In the genomic region with DNA sequence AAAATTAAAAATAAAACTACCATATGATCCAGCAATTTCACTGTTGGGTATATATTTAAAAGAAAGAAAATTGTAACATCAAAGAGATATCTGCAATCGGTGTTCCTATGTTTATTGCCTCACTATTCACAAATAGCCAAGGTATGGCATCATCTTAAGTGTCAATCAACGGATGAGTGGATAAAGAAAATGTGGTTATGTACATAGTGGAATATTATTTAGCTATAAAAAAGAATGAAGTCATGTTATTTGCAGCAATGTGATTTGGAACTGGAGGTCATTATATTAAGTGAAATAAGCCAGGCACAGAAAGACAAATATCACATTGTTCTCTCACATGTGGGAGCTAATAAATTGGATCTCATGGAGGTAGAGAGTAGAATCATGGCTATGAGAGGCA, we compare ENCODE assay signal across 8 cellular contexts.
A peak's percentile ranks its signal among the peaks of the same experiment; 100 is the strongest.
DNase-seq lines count a peak whose midpoint lies in the region; ATAC-seq, FAIRE-seq and TF ChIP-seq lines count a peak whose summit lies in the region.

No MANE protein-coding gene starts in this region.

- peaks cover 3% of the 10 kb centered on the region for H3K27me3 Mint-ChIP-seq in activated T-helper 1 cell treated with anti-CD3 and anti-CD28 coated beads, Interleukin-12 subunit alpha, Interleukin-12 subunit beta, Interleukin-2, Interleukin-4 antibody, amounts not matched to agents 30 ng/mL and 10 ng/mL and 1 ng/mL, durations not matched to agents 14 hours and 24 hours and 36 hours (ENCODE audit: insufficient read depth)

- peak overlapping the region; percentile 71 to 95; a peak in 5 of 6 replicates for H3K27ac ChIP-seq in A549

- peak overlapping the region; percentile 50 for H3K4me3 ChIP-seq in A549
- H3K4me3 ChIP-seq in GM12864 (ENCODE audit: low read depth, low read length), result peak overlapping the region; percentile 14; the same call in 1 of the 2 replicates

- WGBS in A549 (ENCODE audit: missing lambda C conversion rate), result 89% methylated on average over 2 of the region's 2 CpGs

- peak overlapping the region; percentile 64 for H3K4me3 Mint-ChIP-seq in activated T-helper 1 cell treated with anti-CD3 and anti-CD28 coated beads, Interleukin-12 subunit alpha, Interleukin-12 subunit beta, Interleukin-2, Interleukin-4 antibody, amounts not matched to agents 30 ng/mL and 10 ng/mL and 1 ng/mL, durations not matched to agents 14 hours and 24 hours and 36 hours

- TF ChIP-seq CTCF in A549 (IDR thresholded peaks at IDR 0.05) (no peak), GM12864 (IDR thresholded peaks at IDR 0.05; ENCODE audit: low read depth, low read length, missing control alignments) (no peak)

- 0 out of 3 replicates have a peak, but pooled peaks cover 5% of the 10 kb centered on the region for H3K4me1 ChIP-seq in A549

- TF ChIP-seq EP300 in A549 (IDR thresholded peaks at IDR 0.05), result no peak

- peaks cover 2% of the 10 kb centered on the region; the same call in 1 of the 3 replicates for H3K9me3 ChIP-seq in A549

- ATAC-seq in A549, result no peak
- no peak for ATAC-seq in GM21381 (IDR thresholded peaks at IDR 0.05; ENCODE audit: unreplicated experiment)
- no peak for ATAC-seq in HG02623 (IDR thresholded peaks at IDR 0.05; ENCODE audit: unreplicated experiment)

- no peak for DNase-seq in A549 (ENCODE audit: low read depth in 1 of 2, low spot score in 1 of 2)
- DNase-seq in GM12864 (ENCODE audit: low read depth), result no peak
- no peak for DNase-seq in activated T-helper 1 cell treated with anti-CD3 and anti-CD28 coated beads, Interleukin-12 subunit alpha, Interleukin-12 subunit beta, Interleukin-2, Interleukin-4 antibody, amounts not matched to agents 30 ng/mL and 10 ng/mL and 1 ng/mL, durations not matched to agents 14 hours and 24 hours and 36 hours (ENCODE audit: low spot score)
- peak; percentile 3 for DNase-seq in medulla oblongata (ENCODE audit: extremely low spot score)
- DNase-seq in HuH-7.5 (ENCODE audit: low spot score), result no peak
- DNase-seq in NCI-H187 treated with DMSO at 0.1 percent for 48 hours (lab: John Stamatoyannopoulos, UW), result no peak

- no peak for FAIRE-seq in A549 (lab: Jason Lieb, UNC)

- TF ChIP-seq POLR2A in A549 (IDR thresholded peaks at IDR 0.05; ENCODE audit: low read length), result no peak

- peaks cover 9% of the 10 kb centered on the region for H3K36me3 Mint-ChIP-seq in activated T-helper 1 cell treated with anti-CD3 and anti-CD28 coated beads, Interleukin-12 subunit alpha, Interleukin-12 subunit beta, Interleukin-2, Interleukin-4 antibody, amounts not matched to agents 30 ng/mL and 10 ng/mL and 1 ng/mL, durations not matched to agents 14 hours and 24 hours and 36 hours (ENCODE audit: low read depth)

- POLR2A ChIA-PET in A549 (lab: Yijun Ruan, JAX), result interaction anchor here (2.5 kb wide), 1 partner anchor 33 kb away, joined by 7 read pairs; no protein-coding TSS in a partner anchor

- CTCF ChIA-PET in A549 (lab: Yijun Ruan, JAX), result interaction anchor here (0.6 to 2.0 kb wide), 12 partner anchors 8 to 240 kb away, joined by 3 to 10 read pairs (median 4); no protein-coding TSS in a partner anchor

- H3K4me1 Mint-ChIP-seq in activated T-helper 1 cell treated with anti-CD3 and anti-CD28 coated beads, Interleukin-12 subunit alpha, Interleukin-12 subunit beta, Interleukin-2, Interleukin-4 antibody, amounts not matched to agents 30 ng/mL and 10 ng/mL and 1 ng/mL, durations not matched to agents 14 hours and 24 hours and 36 hours (ENCODE audit: low read depth), result peaks cover 26% of the 10 kb centered on the region

- no peak for TF ChIP-seq RAD21 in A549 (conservative IDR thresholded peaks at IDR 0.05 in 1 of 2, IDR thresholded peaks at IDR 0.05 in 1 of 2)

- intact Hi-C loops in activated T-helper 1 cell treated with anti-CD3 and anti-CD28 coated beads, Interleukin-12 subunit alpha, Interleukin-12 subunit beta, Interleukin-2, Interleukin-4 antibody, amounts not matched to agents 30 ng/mL and 10 ng/mL and 1 ng/mL, durations not matched to agents 14 hours and 24 hours and 36 hours (cut with micrococcal nuclease), result loop anchor here (2.0 to 5.0 kb wide), 5 partner anchors 61 to 242 kb away; a partner anchor contains a TSS

- H3K27ac Mint-ChIP-seq in activated T-helper 1 cell treated with anti-CD3 and anti-CD28 coated beads, Interleukin-12 subunit alpha, Interleukin-12 subunit beta, Interleukin-2, Interleukin-4 antibody, amounts not matched to agents 30 ng/mL and 10 ng/mL and 1 ng/mL, durations not matched to agents 14 hours and 24 hours and 36 hours, result peak overlapping the region; percentile 59

- H3K4me2 ChIP-seq in A549, result peak overlapping the region; percentile 76

- peaks cover 9% of the 10 kb centered on the region for H3K9me3 Mint-ChIP-seq in activated T-helper 1 cell treated with anti-CD3 and anti-CD28 coated beads, Interleukin-12 subunit alpha, Interleukin-12 subunit beta, Interleukin-2, Interleukin-4 antibody, amounts not matched to agents 30 ng/mL and 10 ng/mL and 1 ng/mL, durations not matched to agents 14 hours and 24 hours and 36 hours

TF ChIP-seq in A549, 52 proteins besides CTCF, POLR2A, EP300 and RAD21:
- TF ChIP-seq, protein P1, sequence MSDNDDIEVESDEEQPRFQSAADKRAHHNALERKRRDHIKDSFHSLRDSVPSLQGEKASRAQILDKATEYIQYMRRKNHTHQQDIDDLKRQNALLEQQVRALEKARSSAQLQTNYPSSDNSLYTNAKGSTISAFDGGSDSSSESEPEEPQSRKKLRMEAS (IDR thresholded peaks at IDR 0.05), result no peak
- no peak for TF ChIP-seq RARB (CRISPR knock-in tag; IDR thresholded peaks at IDR 0.05)
- TF ChIP-seq NFE2L2 (conservative IDR thresholded peaks at IDR 0.05; ENCODE audit: low read length), result no peak
- TF ChIP-seq ESRRA (IDR thresholded peaks at IDR 0.05; ENCODE audit: borderline replicate concordance, low read length), result no peak
- TF ChIP-seq, protein P2, sequence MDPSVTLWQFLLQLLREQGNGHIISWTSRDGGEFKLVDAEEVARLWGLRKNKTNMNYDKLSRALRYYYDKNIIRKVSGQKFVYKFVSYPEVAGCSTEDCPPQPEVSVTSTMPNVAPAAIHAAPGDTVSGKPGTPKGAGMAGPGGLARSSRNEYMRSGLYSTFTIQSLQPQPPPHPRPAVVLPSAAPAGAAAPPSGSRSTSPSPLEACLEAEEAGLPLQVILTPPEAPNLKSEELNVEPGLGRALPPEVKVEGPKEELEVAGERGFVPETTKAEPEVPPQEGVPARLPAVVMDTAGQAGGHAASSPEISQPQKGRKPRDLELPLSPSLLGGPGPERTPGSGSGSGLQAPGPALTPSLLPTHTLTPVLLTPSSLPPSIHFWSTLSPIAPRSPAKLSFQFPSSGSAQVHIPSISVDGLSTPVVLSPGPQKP (IDR thresholded peaks at IDR 0.05; ENCODE audit: low read depth, low read length), result no peak
- no peak for TF ChIP-seq NR3C1 (IDR thresholded peaks at IDR 0.05)
- TF ChIP-seq FOSL2 (IDR thresholded peaks at IDR 0.05), result no peak
- TF ChIP-seq FOSL2 (CRISPR knock-in tag; IDR thresholded peaks at IDR 0.05), result no peak
- TF ChIP-seq MAZ (IDR thresholded peaks at IDR 0.05; ENCODE audit: borderline replicate concordance, low read depth, low read length), result no peak
- TF ChIP-seq ZFP36 (IDR thresholded peaks at IDR 0.05; ENCODE audit: borderline replicate concordance, partially characterized antibody), result no peak
- TF ChIP-seq CHD4 (IDR thresholded peaks at IDR 0.05; ENCODE audit: borderline replicate concordance), result no peak
- no peak for TF ChIP-seq POLR2AphosphoS2 (conservative IDR thresholded peaks at IDR 0.05; ENCODE audit: low read length)
- TF ChIP-seq KDM5A (IDR thresholded peaks at IDR 0.05), result no peak
- TF ChIP-seq TFCP2L1 (CRISPR knock-in tag; IDR thresholded peaks at IDR 0.05), result no peak
- TF ChIP-seq, protein P3, sequence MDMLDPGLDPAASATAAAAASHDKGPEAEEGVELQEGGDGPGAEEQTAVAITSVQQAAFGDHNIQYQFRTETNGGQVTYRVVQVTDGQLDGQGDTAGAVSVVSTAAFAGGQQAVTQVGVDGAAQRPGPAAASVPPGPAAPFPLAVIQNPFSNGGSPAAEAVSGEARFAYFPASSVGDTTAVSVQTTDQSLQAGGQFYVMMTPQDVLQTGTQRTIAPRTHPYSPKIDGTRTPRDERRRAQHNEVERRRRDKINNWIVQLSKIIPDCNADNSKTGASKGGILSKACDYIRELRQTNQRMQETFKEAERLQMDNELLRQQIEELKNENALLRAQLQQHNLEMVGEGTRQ (IDR thresholded peaks at IDR 0.05), result no peak
- no peak for TF ChIP-seq EHF (CRISPR knock-in tag; IDR thresholded peaks at IDR 0.05)
- TF ChIP-seq, protein P4, sequence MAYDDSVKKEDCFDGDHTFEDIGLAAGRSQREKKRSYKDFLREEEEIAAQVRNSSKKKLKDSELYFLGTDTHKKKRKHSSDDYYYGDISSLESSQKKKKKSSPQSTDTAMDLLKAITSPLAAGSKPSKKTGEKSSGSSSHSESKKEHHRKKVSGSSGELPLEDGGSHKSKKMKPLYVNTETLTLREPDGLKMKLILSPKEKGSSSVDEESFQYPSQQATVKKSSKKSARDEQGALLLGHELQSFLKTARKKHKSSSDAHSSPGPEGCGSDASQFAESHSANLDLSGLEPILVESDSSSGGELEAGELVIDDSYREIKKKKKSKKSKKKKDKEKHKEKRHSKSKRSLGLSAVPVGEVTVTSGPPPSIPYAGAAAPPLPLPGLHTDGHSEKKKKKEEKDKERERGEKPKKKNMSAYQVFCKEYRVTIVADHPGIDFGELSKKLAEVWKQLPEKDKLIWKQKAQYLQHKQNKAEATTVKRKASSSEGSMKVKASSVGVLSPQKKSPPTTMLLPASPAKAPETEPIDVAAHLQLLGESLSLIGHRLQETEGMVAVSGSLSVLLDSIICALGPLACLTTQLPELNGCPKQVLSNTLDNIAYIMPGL (CRISPR knock-in tag; IDR thresholded peaks at IDR 0.05; ENCODE audit: borderline replicate concordance), result no peak
